In the genomic region with DNA sequence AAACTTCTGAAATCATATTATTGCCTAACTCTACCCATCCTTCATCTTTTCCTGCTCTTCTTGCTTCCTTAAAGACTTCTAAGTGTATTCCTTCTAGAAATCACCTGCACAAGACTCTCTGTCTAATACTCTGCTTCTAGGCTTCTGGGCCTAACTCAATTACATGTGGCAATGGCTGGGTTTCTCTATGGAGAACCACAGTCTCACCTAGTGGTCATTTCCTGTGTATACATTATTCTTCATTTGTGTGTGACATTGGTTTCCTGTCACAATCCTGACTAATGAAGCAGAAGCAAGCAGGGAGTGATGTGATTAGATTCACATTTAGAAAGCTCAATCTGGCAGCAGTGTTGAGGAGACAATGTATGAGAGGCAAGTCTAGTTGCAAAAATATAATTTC, we compare ENCODE assay signal across 9 cellular contexts. TPM values are rescaled to one million over a fixed set of nuclear protein-coding genes. Genes with fewer than 3 reads are reported as not detected.
A peak's percentile ranks its signal among the peaks of the same experiment; 100 is the strongest.
DNase-seq lines count a peak whose midpoint lies in the region; ATAC-seq and TF ChIP-seq lines count a peak whose summit lies in the region.
"Had no signal": no experiment of that assay in that cellular context is flagged by ENCODE, and none has a peak within 500 bp of the region (broad histone marks: within the 10 kb centered on the region; RNA-seq: fewer than 3 reads in every experiment).

No MANE protein-coding gene starts in this region.

- no peaks in the 10 kb centered on the region for H4K20me1 ChIP-seq in KMS-11 (ENCODE audit: insufficient read depth)

- ATAC-seq in GM19452 (IDR thresholded peaks at IDR 0.05; ENCODE audit: unreplicated experiment): peak; percentile 77
- no peak for ATAC-seq in Right ventricle myocardium superior (ENCODE audit: poor library complexity)

- intact Hi-C loops in esophagus squamous epithelium (cut with DNase I) (loop anchor here (10.0 kb wide), 1 partner anchor 46 kb away; the partner anchor contains the start of gene CLDN16), uterus (cut with DNase I; ENCODE audit: low total_unique reads) (no loop called here), Right ventricle myocardium superior (cut with DNase I) (no loop called here)

- DNase-seq in esophagus squamous epithelium (lab: John Stamatoyannopoulos, UW): no peak
- no peak for DNase-seq in uterus
- DNase-seq in Right ventricle myocardium superior: no peak
- DNase-seq in SW480 (ENCODE audit: low spot score): no peak
- DNase-seq in midbrain (lab: John Stamatoyannopoulos, UW): no peak
- DNase-seq: hypothalamus had no signal

- TF ChIP-seq CTCF in C4-2B (conservative IDR thresholded peaks at IDR 0.05) (peak; percentile 39), KMS-11 (conservative IDR thresholded peaks at IDR 0.05; ENCODE audit: low read depth, low read length) (0 out of 2 replicates have a peak, but pooled peaks have one; percentile 18), esophagus squamous epithelium (IDR thresholded peaks at IDR 0.05) (peak in 2 of 6 experiments; percentile 30 to 57), uterus (IDR thresholded peaks at IDR 0.05) (no peak)

- H3K79me2 ChIP-seq in KMS-11 (ENCODE audit: insufficient read depth, low read depth): no peaks in the 10 kb centered on the region

- H3K27ac ChIP-seq in C4-2B: no peak overlapping the region
- H3K27ac ChIP-seq in KMS-11: no peak overlapping the region
- H3K27ac ChIP-seq in esophagus squamous epithelium: peak overlapping the region in 3 of 4 donors; percentile 33 to 81 (median 57)
- H3K27ac ChIP-seq in uterus: no peak overlapping the region

- H3K27me3 ChIP-seq in KMS-11 (ENCODE audit: insufficient read depth, low read depth) (no peaks in the 10 kb centered on the region), esophagus squamous epithelium (no peaks in the 10 kb centered on the region), uterus (peaks cover 0 to 3% of the 10 kb centered on the region in 2 donors)

- TF ChIP-seq POLR2A in esophagus squamous epithelium (IDR thresholded peaks at IDR 0.05) (no peak), uterus (IDR thresholded peaks at IDR 0.05) (no peak)

- H3K36me3 ChIP-seq in KMS-11 (ENCODE audit: insufficient read depth): no peaks in the 10 kb centered on the region
- no peaks in the 10 kb centered on the region for H3K36me3 ChIP-seq in esophagus squamous epithelium
- no peaks in the 10 kb centered on the region for H3K36me3 ChIP-seq in uterus

- H3K4me1 ChIP-seq in KMS-11 (ENCODE audit: low read depth, poor library complexity, severe bottlenecking): no peaks in the 10 kb centered on the region
- H3K4me1 ChIP-seq in esophagus squamous epithelium: peaks cover 8 to 32% (median 12%) of the 10 kb centered on the region in 3 donors
- no peaks in the 10 kb centered on the region for H3K4me1 ChIP-seq in uterus

- no peak overlapping the region for H3K4me2 ChIP-seq in KMS-11

- no peak overlapping the region for H2AFZ ChIP-seq in KMS-11 (ENCODE audit: low read depth)

- H3K9ac ChIP-seq in KMS-11: no peak overlapping the region

- H3K9me3 ChIP-seq in esophagus squamous epithelium: no peaks in the 10 kb centered on the region
- H3K9me3 ChIP-seq in uterus: no peaks in the 10 kb centered on the region

- H3K4me3 ChIP-seq in KMS-11 (IDR thresholded peaks at IDR 0.05; ENCODE audit: insufficient read depth, low read depth, low read length) (no peak overlapping the region), esophagus squamous epithelium (no peak overlapping the region), uterus (no peak overlapping the region)

RNA-seq across cellular contexts. Expression of gene CLDN1, which starts 16.9 kb away (rescaled TPM):
- total RNA-seq in esophagus squamous epithelium (10 to 100 TPM; 34.8 to 59.6 (median 45.4) TPM), uterus (100 to 1,000 TPM in 1 of 4 donors, 10 to 100 TPM in 3; 15.1 to 200 (median 38.6) TPM), Right ventricle myocardium superior (not detected)

RNA-seq across cellular contexts. Expression of gene CLDN16, which starts 48.8 kb away (rescaled TPM):
- under 1 TPM in 2 of 4 donors, not detected in 2; 0.38 to 0.64 TPM for total RNA-seq in esophagus squamous epithelium
- under 1 TPM in 2 of 4 donors, not detected in 2; 0.07 to 0.58 TPM for total RNA-seq in uterus
- not detected for total RNA-seq in Right ventricle myocardium superior

Comparison
In these comparisons a context has a peak if more than half of its experiments do, and no peak if none do; other contexts are left out.
1. H3K27ac ChIP-seq: peak in esophagus squamous epithelium (3 of 4); none in C4-2B (single experiment), KMS-11 (single experiment) and uterus (0 of 2).
2. CTCF ChIP-seq: peak in C4-2B (single experiment) and KMS-11 (single experiment); none in uterus (0 of 4).
3. RNA of gene CLDN1, which starts 16.9 kb away (total RNA-seq): 15.1 to 200 TPM in uterus and 34.8 to 59.6 TPM in esophagus squamous epithelium; not detected in Right ventricle myocardium superior (single experiment); every median in the first group is over 10 times any median in the second.